Comparison of ENCODE assay signal across 16 cellular contexts in genomic region chr14:24908592-24909236, GRCh38.
DNase-seq lines count a peak whose midpoint lies in the region; ATAC-seq and TF ChIP-seq lines count a peak whose summit lies in the region.
"Had no signal": no experiment of that assay in that cellular context is flagged by ENCODE, and none has a peak within 500 bp of the region (broad histone marks: within the 10 kb centered on the region; RNA-seq: fewer than 3 reads in every experiment).

No MANE protein-coding gene starts in this region.

- intact Hi-C loops in CD14-positive monocyte (cut with micrococcal nuclease), result no loop called here

- no peaks in the 10 kb centered on the region for H3K36me3 Mint-ChIP-seq in CD14-positive monocyte
- H3K36me3 Mint-ChIP-seq: CD4-positive, alpha-beta memory T cell had no signal

- peaks cover 53% of the 10 kb centered on the region for H3K4me1 Mint-ChIP-seq in CD14-positive monocyte
- H3K4me1 Mint-ChIP-seq: CD4-positive, alpha-beta memory T cell; GM23338 had no signal

- H3K27ac ChIP-seq in VCaP, result peak overlapping the region; percentile 82
- H3K27ac ChIP-seq: PC-9 had no signal

- peak overlapping the region; percentile 25 to 50 for H3K4me3 Mint-ChIP-seq in CD14-positive monocyte
- H3K4me3 Mint-ChIP-seq: CD4-positive, alpha-beta memory T cell; GM23338 had no signal

- peaks cover 0 to 4% (median 3%) of the 10 kb centered on the region in 3 donors for H3K27me3 Mint-ChIP-seq in CD14-positive monocyte (ENCODE audit: low read depth in 3 of 3)

- no peaks in the 10 kb centered on the region for H3K9me3 Mint-ChIP-seq in CD14-positive monocyte
- H3K9me3 Mint-ChIP-seq: CD4-positive, alpha-beta memory T cell; GM23338 had no signal

- TF ChIP-seq CTCF in CD14-positive monocyte (IDR thresholded peaks at IDR 0.05) (no peak), VCaP (conservative IDR thresholded peaks at IDR 0.05) (no peak)

- DNase-seq in CD14-positive monocyte (ENCODE audit: low spot score), result no peak
- DNase-seq in left lobe of liver (ENCODE audit: low spot score), result no peak
- DNase-seq in pons (ENCODE audit: low spot score), result peak; percentile 75
- DNase-seq in NCI-H345 treated with DMSO at 0.1 percent for 48 hours (lab: John Stamatoyannopoulos, UW; ENCODE audit: unreplicated experiment), result no peak
- DNase-seq in NCI-H2196 treated with DMSO at 0.1 percent for 48 hours (lab: John Stamatoyannopoulos, UW; ENCODE audit: unreplicated experiment), result no peak
- no peak for DNase-seq in activated naive CD4-positive, alpha-beta T cell (lab: John Stamatoyannopoulos, UW)
- DNase-seq: AML-193; CD4-positive, alpha-beta memory T cell; DMS79 treated with DMSO at 0.1 percent for 48 hours; NCI-H1436; NCI-H2081; NCI-H345; NCI-H69; PC-9 had no signal

- ATAC-seq in left lobe of liver, result peak; percentile 27
- ATAC-seq: GM23338 had no signal

- H3K27ac Mint-ChIP-seq in CD14-positive monocyte, result peak overlapping the region in 5 of 7 donors; percentile 51 to 76 (median 66)
- H3K27ac Mint-ChIP-seq: CD4-positive, alpha-beta memory T cell; GM23338 had no signal
